ENCODE assay signal across 31 cellular contexts in the genomic region with DNA sequence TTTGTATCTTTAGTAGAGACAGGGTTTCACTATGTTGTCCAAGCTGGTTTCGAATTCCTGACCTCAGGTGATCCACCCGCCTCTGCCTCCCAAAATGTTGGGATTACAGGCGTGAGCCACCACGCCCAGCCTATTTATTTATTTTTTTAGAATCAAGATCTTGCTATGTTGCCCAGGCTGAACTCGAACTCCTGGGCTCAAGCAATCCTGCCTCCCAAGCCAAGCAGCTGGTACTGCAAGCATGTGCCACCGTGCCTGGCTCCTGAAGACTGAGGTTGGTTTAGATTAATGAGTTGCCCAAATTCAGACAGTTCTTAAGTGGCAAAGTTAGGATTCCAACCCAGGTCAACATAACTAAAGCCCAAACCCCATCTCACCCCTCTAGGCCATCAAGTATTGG. TPM values are rescaled to one million over a fixed set of nuclear protein-coding genes. Genes with fewer than 3 reads are reported as not detected.
DNase-seq lines count a peak whose midpoint lies in the region; ATAC-seq, FAIRE-seq and TF ChIP-seq lines count a peak whose summit lies in the region.
"Had no signal": no experiment of that assay in that cellular context is flagged by ENCODE, and none has a peak within 500 bp of the region (broad histone marks: within the 10 kb centered on the region; RNA-seq: fewer than 3 reads in every experiment).

No MANE protein-coding gene starts in this region.

- no peak overlapping the region for H3K4me3 Mint-ChIP-seq in H9
- H3K4me3 Mint-ChIP-seq in astrocyte (ENCODE audit: unreplicated experiment) = no peak overlapping the region
- no peak overlapping the region for H3K4me3 Mint-ChIP-seq in endodermal cell
- H3K4me3 Mint-ChIP-seq in GM23338 = no peak overlapping the region
- H3K4me3 Mint-ChIP-seq: CD14-positive monocyte; CD4-positive, alpha-beta memory T cell; CD4-positive, CD25-positive, alpha-beta regulatory T cell; CD8-positive, alpha-beta memory T cell had no signal

- H3K14ac ChIP-seq in H9 (ENCODE audit: insufficient read depth, low read length) = no peak overlapping the region

- TF ChIP-seq CTCF in H9 (conservative IDR thresholded peaks at IDR 0.05) (0 out of 3 replicates have a peak, but pooled peaks have one; percentile 9), HEK293 (tag by site-specific recombination; IDR thresholded peaks at IDR 0.05) (no peak), astrocyte (IDR thresholded peaks at IDR 0.05; ENCODE audit: insufficient read depth, low read depth, low read length) (no peak), endodermal cell (conservative IDR thresholded peaks at IDR 0.05) (no peak), GM23338 (conservative IDR thresholded peaks at IDR 0.05; ENCODE audit: low read depth in 2 of 2) (no peak), kidney (IDR thresholded peaks at IDR 0.05; ENCODE audit: borderline replicate concordance, extremely low read depth, insufficient read depth) (no peak)

- H3K4me1 ChIP-seq in H9 (ENCODE audit: insufficient read depth, low read length) = no peaks in the 10 kb centered on the region
- H3K4me1 ChIP-seq in HEK293 (ENCODE audit: control insufficient read depth, insufficient read depth, low read length) = 0 out of 2 replicates have a peak, but pooled peaks cover 2% of the 10 kb centered on the region
- no peaks in the 10 kb centered on the region for H3K4me1 ChIP-seq in astrocyte (ENCODE audit: insufficient read depth, low read length)
- H3K4me1 ChIP-seq in endodermal cell (ENCODE audit: control insufficient read depth, insufficient read depth, low read length) = no peaks in the 10 kb centered on the region
- no peaks in the 10 kb centered on the region for H3K4me1 ChIP-seq in GM23338 (ENCODE audit: insufficient read depth)
- no peaks in the 10 kb centered on the region for H3K4me1 ChIP-seq in kidney (ENCODE audit: control insufficient read depth in 1 of 2, insufficient read depth in 1 of 2, low read depth in 1 of 2, low read length in 2 of 2)
- H3K4me1 ChIP-seq: BE2C had no signal

- H3K4ac ChIP-seq in H9 (ENCODE audit: low read depth, low read length) = no peak overlapping the region

- H3K4me3 ChIP-seq in HEK293 (ENCODE audit: low read depth, low read length) = no peak overlapping the region
- H3K4me3 ChIP-seq in astrocyte (ENCODE audit: insufficient read depth, low read depth, low read length) = no peak overlapping the region
- H3K4me3 ChIP-seq in endodermal cell (ENCODE audit: low read length) = no peak overlapping the region
- H3K4me3 ChIP-seq in GM23338 = no peak overlapping the region
- H3K4me3 ChIP-seq in kidney (ENCODE audit: low read length in 2 of 2) = no peak overlapping the region
- H3K4me3 ChIP-seq: BLaER1, GM12878 had no signal

- H4K91ac ChIP-seq in H9 (ENCODE audit: insufficient read length, low read depth, low read length) = no peak overlapping the region

- H3K79me2 ChIP-seq in H9 (ENCODE audit: insufficient read depth, low read length) (no peaks in the 10 kb centered on the region), astrocyte (ENCODE audit: insufficient read depth, low read length) (no peaks in the 10 kb centered on the region), GM23338 (replicated peaks; ENCODE audit: insufficient read depth) (no peaks in the 10 kb centered on the region)

- intact Hi-C loops in kidney (cut with DNase I) = no loop called here

- no peak overlapping the region for H2BK120ac ChIP-seq in H9 (ENCODE audit: low read depth, low read length, poor library complexity, severe bottlenecking)

- H2BK20ac ChIP-seq in H9 (ENCODE audit: low read depth, low read length, poor library complexity, severe bottlenecking) = no peak overlapping the region

- WGBS in H9 (ENCODE audit: extremely low coverage, insufficient read length, low lambda C conversion rate) = no CpG with 5 or more reads among the region's 6 CpGs
- WGBS in endodermal cell (ENCODE audit: insufficient coverage in 1 of 2, insufficient read length in 1 of 2), 2 experiments = 83 to 90% methylated on average over 2 to 6 of the region's 6 CpGs

- no peak overlapping the region for H2BK15ac ChIP-seq in H9 (ENCODE audit: low read depth, low read length)

- H3K36me3 Mint-ChIP-seq in H9 (ENCODE audit: insufficient read depth in 1 of 3, low read depth in 3 of 3) (peaks cover 10 to 23% (median 17%) of the 10 kb centered on the region in 3 experiments), astrocyte (ENCODE audit: low read depth, unreplicated experiment) (peaks cover 12% of the 10 kb centered on the region), endodermal cell (ENCODE audit: low read depth) (peaks cover 23% of the 10 kb centered on the region), GM23338 (ENCODE audit: low read depth) (peaks cover 17% of the 10 kb centered on the region)

- no peak overlapping the region for H3T11ph ChIP-seq in H9 (ENCODE audit: low read length)

- H2AFZ ChIP-seq in H9 (ENCODE audit: low read length) = no peak overlapping the region
- H2AFZ ChIP-seq in astrocyte (ENCODE audit: low read depth, low read length) = no peak overlapping the region
- H2AFZ ChIP-seq in GM23338 = no peak overlapping the region

- H4K8ac ChIP-seq in H9 (replicated peaks; ENCODE audit: insufficient read length, low read depth, low read length) = no peak overlapping the region

- no peak overlapping the region for H2BK5ac ChIP-seq in H9 (ENCODE audit: insufficient read length, low read length)

- H3K27ac Mint-ChIP-seq in H9 (no peak overlapping the region), astrocyte (ENCODE audit: unreplicated experiment) (peak overlapping the region; percentile 4), endodermal cell (no peak overlapping the region), GM23338 (no peak overlapping the region)
- H3K27ac Mint-ChIP-seq: CD14-positive monocyte; CD4-positive, CD25-positive, alpha-beta regulatory T cell; CD8-positive, alpha-beta memory T cell had no signal

- H3K9ac ChIP-seq in H9 (ENCODE audit: extremely low read depth, insufficient read length, low read length) (no peak overlapping the region), astrocyte (ENCODE audit: low read length) (no peak overlapping the region), endodermal cell (ENCODE audit: extremely low read depth, low read length, poor library complexity, severe bottlenecking) (no peak overlapping the region), kidney (ENCODE audit: low read length in 2 of 2) (no peak overlapping the region)
- H3K9ac ChIP-seq: BLaER1 had no signal

- H4K20me1 ChIP-seq in H9 (ENCODE audit: control insufficient read depth, insufficient read depth, insufficient read length) (no peaks in the 10 kb centered on the region), astrocyte (ENCODE audit: insufficient read depth, low read length) (peaks cover 5% of the 10 kb centered on the region), GM23338 (replicated peaks; ENCODE audit: insufficient read depth) (0 out of 2 replicates have a peak, but pooled peaks cover 3% of the 10 kb centered on the region)
- H4K20me1 ChIP-seq: BLaER1 had no signal

- no peak overlapping the region for H3K56ac ChIP-seq in H9 (ENCODE audit: insufficient read length, low read depth, low read length)

- H3K9me3 Mint-ChIP-seq in H9 (no peaks in the 10 kb centered on the region), astrocyte (ENCODE audit: unreplicated experiment) (no peaks in the 10 kb centered on the region), endodermal cell (no peaks in the 10 kb centered on the region), GM23338 (no peaks in the 10 kb centered on the region; the same call in 2 of the 3 replicates)
- H3K9me3 Mint-ChIP-seq: CD4-positive, alpha-beta memory T cell; CD4-positive, CD25-positive, alpha-beta regulatory T cell; CD8-positive, alpha-beta memory T cell had no signal

- no peak for FAIRE-seq in astrocyte (lab: Jason Lieb, UNC)
- no peak for FAIRE-seq in kidney (lab: Jason Lieb, UNC)
- FAIRE-seq: A204.1, GM12878, GM12892, GM18507 had no signal

- no peak overlapping the region for H3K4me2 ChIP-seq in H9 (ENCODE audit: insufficient read depth, insufficient read length, low read length)
- no peak overlapping the region for H3K4me2 ChIP-seq in astrocyte (ENCODE audit: low read length)
- H3K4me2 ChIP-seq in GM23338 = no peak overlapping the region
- H3K4me2 ChIP-seq: BLaER1 had no signal

- 0 out of 2 replicates have a peak, but pooled peaks cover 5% of the 10 kb centered on the region for H3F3A ChIP-seq in GM23338 (replicated peaks; ENCODE audit: low read depth)

- CTCF ChIA-PET in HEK293 (lab: Yijun Ruan, JAX) = interaction anchor here (0.7 to 3.8 kb wide), 3 partner anchors 18 to 124 kb away, joined by 3 to 42 read pairs (median 3); partner anchors contain the start of gene CHRNE

- H3K36me3 ChIP-seq in HEK293 (ENCODE audit: control insufficient read depth in 2 of 2, insufficient read depth in 1 of 2, low read length in 2 of 2) (peaks cover 0 to 12% of the 10 kb centered on the region in 2 experiments; a peak in 1 of 3 replicates), astrocyte (ENCODE audit: insufficient read depth, low read length) (peaks cover 6% of the 10 kb centered on the region), endodermal cell (ENCODE audit: control insufficient read depth, insufficient read depth, low read length) (peaks cover 19% of the 10 kb centered on the region), GM23338 (ENCODE audit: insufficient read depth) (peaks cover 4% of the 10 kb centered on the region; the same call in 1 of the 2 replicates), kidney (ENCODE audit: control insufficient read depth in 1 of 2, insufficient read depth in 2 of 2, low read length in 2 of 2) (peaks cover 0 to 2% of the 10 kb centered on the region in 2 donors)
- H3K36me3 ChIP-seq: BE2C had no signal

- H3K27ac ChIP-seq in H9 (ENCODE audit: insufficient read length, low read depth, low read length) = no peak overlapping the region
- H3K27ac ChIP-seq in HEK293 (ENCODE audit: extremely low read depth, low read depth, low read length) = no peak overlapping the region
- no peak overlapping the region for H3K27ac ChIP-seq in astrocyte (ENCODE audit: low read depth, low read length)
- no peak overlapping the region for H3K27ac ChIP-seq in endodermal cell (ENCODE audit: low read depth, low read length)
- H3K27ac ChIP-seq in GM23338 (ENCODE audit: low read depth) = no peak overlapping the region
- no peak overlapping the region for H3K27ac ChIP-seq in kidney (ENCODE audit: low read depth in 2 of 2, low read length in 2 of 2)
- H3K27ac ChIP-seq: BLaER1 had no signal

- H4K5ac ChIP-seq in H9 (ENCODE audit: insufficient read length, low read depth, low read length) = no peak overlapping the region

- DNase-seq in H9 (no peak), astrocyte (ENCODE audit: low read depth) (no peak), endodermal cell (no peak), GM23338 (ENCODE audit: low spot score) (no peak), kidney (no peak)
- DNase-seq: 8988T; ACHN; BE2C; C1 segment of cervical spinal cord; CD4-positive, alpha-beta memory T cell; CD4-positive, CD25-positive, alpha-beta regulatory T cell; CD8-positive, alpha-beta memory T cell; COR-L47; DMS 273 treated with DMSO at 0.1 percent for 48 hours; DMS153; DMS53; DMS79; DND-41; EL; GDM1 had no signal

- no peak overlapping the region for H2AK5ac ChIP-seq in H9 (ENCODE audit: insufficient read length, low read length)

- H3K27me3 Mint-ChIP-seq in H9 (ENCODE audit: low read depth) (peaks cover 31% of the 10 kb centered on the region), astrocyte (ENCODE audit: low read depth, unreplicated experiment) (peaks cover 2% of the 10 kb centered on the region), endodermal cell (ENCODE audit: insufficient read depth) (peaks cover 27% of the 10 kb centered on the region), GM23338 (ENCODE audit: insufficient read depth, low read depth, poor library complexity) (peaks cover 7% of the 10 kb centered on the region)
- H3K27me3 Mint-ChIP-seq: CD4-positive, alpha-beta memory T cell; CD4-positive, CD25-positive, alpha-beta regulatory T cell had no signal

- H3K9me2 ChIP-seq in GM23338 (ENCODE audit: insufficient read depth) = no peaks in the 10 kb centered on the region

- H2BK12ac ChIP-seq in H9 (ENCODE audit: insufficient read length, low read depth, low read length) = no peak overlapping the region

- peaks cover 0 to 3% of the 10 kb centered on the region in 2 experiments; a peak in 1 of 4 replicates for H3K4me1 Mint-ChIP-seq in H9
- H3K4me1 Mint-ChIP-seq in astrocyte (ENCODE audit: low read depth, unreplicated experiment) = peaks cover 2% of the 10 kb centered on the region
- peaks cover 2% of the 10 kb centered on the region for H3K4me1 Mint-ChIP-seq in endodermal cell
- H3K4me1 Mint-ChIP-seq in GM23338 = peaks cover 3% of the 10 kb centered on the region

- POLR2A ChIA-PET in HEK293 (lab: Yijun Ruan, JAX) = interaction anchor here (1.3 to 1.6 kb wide), 2 partner anchors 30 to 60 kb away, joined by 4 read pairs; partner anchors contain the start of genes INCA1, KIF1C and SPAG7

- no peaks in the 10 kb centered on the region for H3K23me2 ChIP-seq in H9 (ENCODE audit: insufficient read length, low read depth, low read length, poor library complexity, severe bottlenecking)

- H3K79me1 ChIP-seq in H9 (ENCODE audit: insufficient read depth, low read depth, low read length, poor library complexity, severe bottlenecking) = no peaks in the 10 kb centered on the region

- H3K27me3 ChIP-seq in H9 (ENCODE audit: insufficient read depth, low read length) (peaks cover 2% of the 10 kb centered on the region; the same call in 1 of the 2 replicates), astrocyte (ENCODE audit: insufficient read depth, low read length) (no peaks in the 10 kb centered on the region), endodermal cell (ENCODE audit: control insufficient read depth, insufficient read depth, low read length, poor library complexity, severe bottlenecking) (no peaks in the 10 kb centered on the region), GM23338 (ENCODE audit: insufficient read depth) (no peaks in the 10 kb centered on the region; the same call in 1 of the 2 replicates)
- H3K27me3 ChIP-seq: BE2C, BLaER1 had no signal

- H3K18ac ChIP-seq in H9 (ENCODE audit: insufficient read length, low read depth, low read length) = no peak overlapping the region

- H3K9me3 ChIP-seq in H9 (ENCODE audit: control insufficient read depth, low read depth, low read length) (no peaks in the 10 kb centered on the region), HEK293 (ENCODE audit: control insufficient read depth, insufficient read depth, low read depth, low read length) (no peaks in the 10 kb centered on the region), astrocyte (ENCODE audit: insufficient read depth, low read depth, low read length) (no peaks in the 10 kb centered on the region), endodermal cell (ENCODE audit: control insufficient read depth, low read length) (no peaks in the 10 kb centered on the region), kidney (ENCODE audit: control insufficient read depth in 1 of 2, low read length in 2 of 2) (no peaks in the 10 kb centered on the region)
- H3K9me3 ChIP-seq: BE2C, BLaER1 had no signal

- no peak for ATAC-seq in GM23338
- ATAC-seq: GM12878 had no signal

- no peak overlapping the region for H3K23ac ChIP-seq in H9 (ENCODE audit: insufficient read length, low read depth, low read length)

RNA-seq across cellular contexts. Expression of gene SLC52A1, which starts 7.9 kb away (rescaled TPM):
- total RNA-seq in H9 (2021) (0.15 and 0.17 TPM in 2 replicates), astrocyte (not detected in 2 replicates), endodermal cell (under 1 TPM in 1 of 2 donors, not detected in 1; 0.13 TPM), kidney (0.19 TPM)
- 0.11 TPM for polyA plus RNA-seq in endodermal cell (2013, experiment 1 of 2)
- polyA plus RNA-seq in endodermal cell (2013, experiment 2 of 2) = 0.12 TPM
- 0.63 and 1.3 TPM in 2 replicates for total RNA-seq in GM23338 (2014; rRNA removed; shearing (Covaris generic))
- polyA plus RNA-seq in GM23338 (2016; fragmentation: Nextera tagmentation; extraction: Ambion mirVana) (0.21 and 0.50 TPM in 2 replicates), kidney (ENCODE audit: insufficient read depth, low read depth, low replicate concordance) (0.90 TPM)
- total RNA-seq: A673, Daoy, G401 had no signal
- polyA plus RNA-seq: AG04450, CD14-positive monocyte had no signal

RNA-seq across cellular contexts. Expression of gene KIF1C, which starts 29.5 kb away (rescaled TPM):
- total RNA-seq in H9 (2021) (85.6 and 87.3 TPM in 2 replicates), astrocyte (94.8 and 109 TPM in 2 replicates), endodermal cell (100 to 1,000 TPM; 108 to 133 TPM), kidney (168 TPM)
- polyA plus RNA-seq in endodermal cell (2013, experiment 1 of 2) = 39.1 TPM
- polyA plus RNA-seq in endodermal cell (2013, experiment 2 of 2) = 37.6 TPM
- 56.4 and 61.4 TPM in 2 replicates for total RNA-seq in GM23338 (2014; rRNA removed; shearing (Covaris generic))
- polyA plus RNA-seq in GM23338 (2016; fragmentation: Nextera tagmentation; extraction: Ambion mirVana) (13.5 and 16.8 TPM in 2 replicates), kidney (ENCODE audit: insufficient read depth, low read depth, low replicate concordance) (69.6 TPM)

RNA-seq across cellular contexts. Expression of gene INCA1, which starts 30.0 kb away (rescaled TPM):
- total RNA-seq in H9 (2021) = 1.3 and 1.5 TPM in 2 replicates
- total RNA-seq in astrocyte = 0.82 and 1.7 TPM in 2 replicates
- 1 to 10 TPM in 1 of 2 donors, under 1 TPM in 1; 0.99 to 1.7 TPM for total RNA-seq in endodermal cell
- polyA plus RNA-seq in endodermal cell (2013, experiment 1 of 2) = 0.89 TPM
- polyA plus RNA-seq in endodermal cell (2013, experiment 2 of 2) = 0.87 TPM
- total RNA-seq in GM23338 (2014; rRNA removed; shearing (Covaris generic)) = 2.1 TPM in 1 of 2 replicates, not detected in the other
- 1.1 and 1.3 TPM in 2 replicates for polyA plus RNA-seq in GM23338 (2016; fragmentation: Nextera tagmentation; extraction: Ambion mirVana)
- 1.5 TPM for total RNA-seq in kidney
- 1.6 TPM for polyA plus RNA-seq in kidney (ENCODE audit: insufficient read depth, low read depth, low replicate concordance)
- total RNA-seq: CD4-positive, CD25-positive, alpha-beta regulatory T cell had no signal

RNA-seq across cellular contexts. Expression of gene CAMTA2, which starts 39.8 kb away (rescaled TPM):
- total RNA-seq in H9 (2021) (13.7 and 15.6 TPM in 2 replicates), astrocyte (43.1 and 44.3 TPM in 2 replicates), endodermal cell (10 to 100 TPM; 13.6 to 24.8 TPM), kidney (47.1 TPM)
- 14.6 TPM for polyA plus RNA-seq in endodermal cell (2013, experiment 1 of 2)
- polyA plus RNA-seq in endodermal cell (2013, experiment 2 of 2) = 14.7 TPM
- 3.3 and 4.4 TPM in 2 replicates for total RNA-seq in GM23338 (2014; rRNA removed; shearing (Covaris generic))
- polyA plus RNA-seq in GM23338 (2016; fragmentation: Nextera tagmentation; extraction: Ambion mirVana) (8.7 and 10.1 TPM in 2 replicates), kidney (ENCODE audit: insufficient read depth, low read depth, low replicate concordance) (40.1 TPM)

RNA-seq across cellular contexts. Expression of gene ZFP3, which starts 51.0 kb away (rescaled TPM):
- total RNA-seq in H9 (2021) (0.11 and 0.18 TPM in 2 replicates), astrocyte (not detected in 2 replicates), endodermal cell (1 to 10 TPM in 1 of 2 donors, under 1 TPM in 1; 0.09 to 1.3 TPM), kidney (10.0 TPM)
- polyA plus RNA-seq in endodermal cell (2013, experiment 1 of 2) = 0.07 TPM
- 0.21 TPM for polyA plus RNA-seq in endodermal cell (2013, experiment 2 of 2)
- 0.93 and 1.6 TPM in 2 replicates for total RNA-seq in GM23338 (2014; rRNA removed; shearing (Covaris generic))
- polyA plus RNA-seq in GM23338 (2016; fragmentation: Nextera tagmentation; extraction: Ambion mirVana) (0.55 and 0.97 TPM in 2 replicates), kidney (ENCODE audit: insufficient read depth, low read depth, low replicate concordance) (3.4 TPM)
- total RNA-seq: Daoy, G401 had no signal
